In the genomic region with DNA sequence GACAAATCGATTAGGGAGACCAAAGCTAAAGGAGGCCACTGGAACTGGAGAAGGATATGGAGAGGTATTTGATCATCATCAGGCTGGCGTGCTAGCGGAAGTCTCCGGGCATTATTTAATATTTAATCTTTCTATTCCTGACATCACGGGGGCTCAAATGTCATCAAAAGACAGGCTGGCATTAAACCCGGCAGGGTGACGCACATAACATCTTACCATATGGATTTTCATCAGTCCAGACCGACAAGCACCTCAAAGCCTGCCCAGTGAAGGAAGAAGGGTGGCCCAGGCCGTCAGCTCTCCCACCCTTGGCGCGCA, we compare ENCODE assay signal across 8 cellular contexts. TPM values are rescaled to one million over a fixed set of nuclear protein-coding genes. Genes with fewer than 3 reads are reported as not detected.
A peak's percentile ranks its signal among the peaks of the same experiment; 100 is the strongest.
DNase-seq lines count a peak whose midpoint lies in the region; ATAC-seq lines count a peak whose summit lies in the region.

No MANE protein-coding gene starts in this region.

- no peaks in the 10 kb centered on the region for H3K27me3 Mint-ChIP-seq in activated CD4-positive, alpha-beta T cell treated with anti-CD3 and anti-CD28 coated beads, Interleukin-2, amount 10 ng/mL, durations not matched to agents 24 days and 14 days
- peaks cover 1% of the 10 kb centered on the region for H3K27me3 Mint-ChIP-seq in activated T-helper 2 cell treated with anti-CD3 and anti-CD28 coated beads, Interferon-gamma antibody, Interleukin-2, Interleukin-4, amounts not matched to agents 10 μg/mL and 5 μg/mL and 100 μg/mL, durations not matched to agents 14 hours and 24 hours and 36 hours (ENCODE audit: low read depth)

- H3K36me3 Mint-ChIP-seq in activated CD4-positive, alpha-beta T cell treated with anti-CD3 and anti-CD28 coated beads, Interleukin-2, amount 10 ng/mL, durations not matched to agents 24 days and 14 days (ENCODE audit: low read depth): no peaks in the 10 kb centered on the region
- H3K36me3 Mint-ChIP-seq in activated T-helper 2 cell treated with anti-CD3 and anti-CD28 coated beads, Interferon-gamma antibody, Interleukin-2, Interleukin-4, amounts not matched to agents 10 μg/mL and 5 μg/mL and 100 μg/mL, durations not matched to agents 14 hours and 24 hours and 36 hours (ENCODE audit: low read depth): no peaks in the 10 kb centered on the region

- H3K4me3 Mint-ChIP-seq in activated CD4-positive, alpha-beta T cell treated with anti-CD3 and anti-CD28 coated beads, Interleukin-2, amount 10 ng/mL, durations not matched to agents 24 days and 14 days: peak overlapping the region; percentile 87
- peak overlapping the region; percentile 90 for H3K4me3 Mint-ChIP-seq in activated T-helper 2 cell treated with anti-CD3 and anti-CD28 coated beads, Interferon-gamma antibody, Interleukin-2, Interleukin-4, amounts not matched to agents 10 μg/mL and 5 μg/mL and 100 μg/mL, durations not matched to agents 14 hours and 24 hours and 36 hours (ENCODE audit: low read depth)

- H3K4me2 ChIP-seq in skeletal muscle satellite cell (ENCODE audit: low read length): peak overlapping the region; percentile 81

- under 1% methylated on average over 11 of the region's 11 CpGs for WGBS in right cardiac atrium

- H3K36me3 ChIP-seq in skeletal muscle satellite cell (ENCODE audit: insufficient read depth, low read length): no peaks in the 10 kb centered on the region

- no peaks in the 10 kb centered on the region for H3K9me3 Mint-ChIP-seq in activated CD4-positive, alpha-beta T cell treated with anti-CD3 and anti-CD28 coated beads, Interleukin-2, amount 10 ng/mL, durations not matched to agents 24 days and 14 days
- H3K9me3 Mint-ChIP-seq in activated T-helper 2 cell treated with anti-CD3 and anti-CD28 coated beads, Interferon-gamma antibody, Interleukin-2, Interleukin-4, amounts not matched to agents 10 μg/mL and 5 μg/mL and 100 μg/mL, durations not matched to agents 14 hours and 24 hours and 36 hours: no peaks in the 10 kb centered on the region

- peak in 1 of 2 donors; percentile 4 for ATAC-seq in right cardiac atrium

- H3K27me3 ChIP-seq in right cardiac atrium (ENCODE audit: control insufficient read depth, insufficient read depth) (no peaks in the 10 kb centered on the region), skeletal muscle satellite cell (ENCODE audit: control insufficient read depth, insufficient read depth, low read length) (no peaks in the 10 kb centered on the region)

- H3K9me3 ChIP-seq in right cardiac atrium (ENCODE audit: control insufficient read depth, low read length): no peaks in the 10 kb centered on the region
- H3K9me3 ChIP-seq in skeletal muscle satellite cell (replicated peaks; ENCODE audit: low read length): no peaks in the 10 kb centered on the region

- H3K4me1 ChIP-seq in right cardiac atrium (ENCODE audit: control insufficient read depth, insufficient read depth, low read length) (no peaks in the 10 kb centered on the region), skeletal muscle satellite cell (ENCODE audit: control insufficient read depth, insufficient read depth, low read length) (peaks cover 10% of the 10 kb centered on the region)

- H3K4me3 ChIP-seq in right cardiac atrium (ENCODE audit: low read length) (peak overlapping the region; percentile 89), skeletal muscle satellite cell (ENCODE audit: low read length) (peak overlapping the region; percentile 90)

- intact Hi-C loops in activated CD4-positive, alpha-beta T cell treated with anti-CD3 and anti-CD28 coated beads, Interleukin-2, amount 10 ng/mL, durations not matched to agents 24 days and 14 days (cut with micrococcal nuclease): loop anchor here (1.0 to 10.0 kb wide), 4 partner anchors 28 to 837 kb away; partner anchors contain the start of gene RFX7
- intact Hi-C loops in activated T-helper 2 cell treated with anti-CD3 and anti-CD28 coated beads, Interferon-gamma antibody, Interleukin-2, Interleukin-4, amounts not matched to agents 10 μg/mL and 5 μg/mL and 100 μg/mL, durations not matched to agents 14 hours and 24 hours and 36 hours (cut with micrococcal nuclease): loop anchor here (5.0 to 10.0 kb wide), 2 partner anchors 50 to 837 kb away; partner anchors contain the start of gene RFX7
- intact Hi-C loops in right cardiac atrium (cut with DNase I): no loop called here

- peak overlapping the region; percentile 89 for H3K9ac ChIP-seq in skeletal muscle satellite cell (ENCODE audit: low read depth, low read length)

- peaks cover 32% of the 10 kb centered on the region for H3K4me1 Mint-ChIP-seq in activated CD4-positive, alpha-beta T cell treated with anti-CD3 and anti-CD28 coated beads, Interleukin-2, amount 10 ng/mL, durations not matched to agents 24 days and 14 days
- H3K4me1 Mint-ChIP-seq in activated T-helper 2 cell treated with anti-CD3 and anti-CD28 coated beads, Interferon-gamma antibody, Interleukin-2, Interleukin-4, amounts not matched to agents 10 μg/mL and 5 μg/mL and 100 μg/mL, durations not matched to agents 14 hours and 24 hours and 36 hours (ENCODE audit: low read depth): peaks cover 29% of the 10 kb centered on the region

- H3K27ac ChIP-seq in right cardiac atrium (ENCODE audit: low read length): peak overlapping the region; percentile 94

- no peak for DNase-seq in activated CD4-positive, alpha-beta T cell treated with anti-CD3 and anti-CD28 coated beads, Interleukin-2, amount 10 ng/mL, durations not matched to agents 24 days and 14 days
- DNase-seq in activated CD4-positive, alpha-beta T cell treated with anti-CD3 and anti-CD28 coated beads for 1 hour: no peak
- peak; percentile 20 for DNase-seq in HuH-7.5 (ENCODE audit: low spot score)
- no peak for DNase-seq in activated T-helper 2 cell treated with anti-CD3 and anti-CD28 coated beads, Interferon-gamma antibody, Interleukin-2, Interleukin-4, amounts not matched to agents 10 μg/mL and 5 μg/mL and 100 μg/mL, durations not matched to agents 14 hours and 24 hours and 36 hours (ENCODE audit: low spot score)
- DNase-seq in right cardiac atrium: no peak
- no peak for DNase-seq in NCI-H226
- no peak for DNase-seq in central memory CD4-positive, alpha-beta T cell

- H3K27ac Mint-ChIP-seq in activated CD4-positive, alpha-beta T cell treated with anti-CD3 and anti-CD28 coated beads, Interleukin-2, amount 10 ng/mL, durations not matched to agents 24 days and 14 days: peak overlapping the region; percentile 90
- peak overlapping the region; percentile 86 for H3K27ac Mint-ChIP-seq in activated T-helper 2 cell treated with anti-CD3 and anti-CD28 coated beads, Interferon-gamma antibody, Interleukin-2, Interleukin-4, amounts not matched to agents 10 μg/mL and 5 μg/mL and 100 μg/mL, durations not matched to agents 14 hours and 24 hours and 36 hours

RNA-seq across cellular contexts. Expression of gene CCPG1, which starts 0.6 kb away (rescaled TPM):
- total RNA-seq in activated CD4-positive, alpha-beta T cell treated with anti-CD3 and anti-CD28 coated beads, Interleukin-2, amount 10 ng/mL, durations not matched to agents 24 days and 14 days: 9.0 and 10.2 TPM in 2 replicates
- 8.9 and 9.8 TPM in 2 replicates for total RNA-seq in activated T-helper 2 cell treated with anti-CD3 and anti-CD28 coated beads, Interferon-gamma antibody, Interleukin-2, Interleukin-4, amounts not matched to agents 10 μg/mL and 5 μg/mL and 100 μg/mL, durations not matched to agents 14 hours and 24 hours and 36 hours
- total RNA-seq in right cardiac atrium: 100 to 1,000 TPM in 1 of 4 donors, 10 to 100 TPM in 3; 66.1 to 105 (median 82.3) TPM
- polyA plus RNA-seq in right cardiac atrium: 33.6 TPM
- 24.2 and 29.2 TPM in 2 replicates for total RNA-seq in skeletal muscle satellite cell (2012; rRNA removed)

RNA-seq across cellular contexts. Expression of gene PIERCE2, which starts 0.7 kb away (rescaled TPM):
- 0.49 TPM in 1 of 2 replicates, not detected in the other for total RNA-seq in activated CD4-positive, alpha-beta T cell treated with anti-CD3 and anti-CD28 coated beads, Interleukin-2, amount 10 ng/mL, durations not matched to agents 24 days and 14 days
- total RNA-seq in activated T-helper 2 cell treated with anti-CD3 and anti-CD28 coated beads, Interferon-gamma antibody, Interleukin-2, Interleukin-4, amounts not matched to agents 10 μg/mL and 5 μg/mL and 100 μg/mL, durations not matched to agents 14 hours and 24 hours and 36 hours: not detected in 2 replicates
- total RNA-seq in right cardiac atrium: 1 to 10 TPM; 2.7 to 6.4 (median 4.6) TPM
- 10.3 TPM for polyA plus RNA-seq in right cardiac atrium
- total RNA-seq in skeletal muscle satellite cell (2012; rRNA removed): 1.5 and 1.7 TPM in 2 replicates

Comparison
In these comparisons a context has a peak if more than half of its experiments do, and no peak if none do; other contexts are left out.
1. intact Hi-C loops: an anchor here in activated CD4-positive, alpha-beta T cell treated with anti-CD3 and anti-CD28 coated beads, Interleukin-2, amount 10 ng/mL, durations not matched to agents 24 days and 14 days (1.0 to 10.0 kb wide) and activated T-helper 2 cell treated with anti-CD3 and anti-CD28 coated beads, Interferon-gamma antibody, Interleukin-2, Interleukin-4, amounts not matched to agents 10 μg/mL and 5 μg/mL and 100 μg/mL, durations not matched to agents 14 hours and 24 hours and 36 hours (5.0 to 10.0 kb wide); none called in right cardiac atrium.